Comparison of ENCODE assay signal across 8 cellular contexts in the genomic region with DNA sequence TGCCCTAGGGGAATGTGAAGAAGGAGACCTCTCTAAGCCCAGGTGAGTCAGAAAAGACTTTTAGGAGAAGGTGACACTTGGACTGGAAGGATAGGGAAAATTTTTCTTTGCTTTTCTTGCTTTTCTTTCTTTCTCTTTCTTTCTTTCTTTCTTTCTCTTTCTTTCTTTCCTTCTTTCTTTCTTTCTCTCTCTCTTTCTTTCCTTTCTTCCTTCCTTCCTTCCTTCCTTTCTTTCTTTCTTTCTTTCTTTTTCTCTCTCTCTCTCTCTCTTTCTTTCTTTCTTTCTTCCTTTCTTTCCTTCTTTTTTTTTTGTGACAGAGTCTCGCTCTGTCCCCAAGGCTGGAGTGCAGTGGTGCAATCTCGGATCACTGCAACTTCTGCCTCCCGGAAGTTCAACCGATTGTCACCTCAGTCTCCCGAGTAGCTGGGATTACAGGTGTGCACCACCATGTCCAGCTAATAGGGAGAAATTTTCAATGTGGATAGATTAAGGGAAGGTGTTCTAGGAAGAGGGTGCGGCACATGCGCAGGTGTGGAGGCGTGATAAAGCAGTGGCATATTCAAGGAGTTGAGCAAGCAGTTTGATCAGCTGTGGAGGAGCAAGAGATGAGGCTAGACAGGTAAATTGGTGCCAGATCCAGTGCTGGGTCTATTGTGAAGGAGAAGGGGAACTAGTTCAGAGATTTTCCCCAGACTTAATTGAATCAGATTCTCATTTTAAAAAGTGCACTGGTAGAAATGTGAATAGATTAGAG.
"Had no signal": no experiment of that assay in that cellular context is flagged by ENCODE, and none has a peak within 500 bp of the region (broad histone marks: within the 10 kb centered on the region; RNA-seq: fewer than 3 reads in every experiment).

No MANE protein-coding gene starts in this region.

- H3K4me3 ChIP-seq: GM23248, HAP-1 had no signal

- H3K36me3 ChIP-seq: HAP-1 had no signal

- H3K27ac ChIP-seq: GM23248 had no signal

- ATAC-seq: HCT116 had no signal

- H3K9ac ChIP-seq: GM23248 had no signal

- H3K9me3 ChIP-seq: HAP-1 had no signal

- DNase-seq: GM23248, GOT3, H7, IMR-90, KBM-7 had no signal

- H2AFZ ChIP-seq: GM23248 had no signal

- FAIRE-seq: HTR-8/SVneo had no signal
